1 cellular context compared by ENCODE assay signal in genomic region chr22:22827187-22827948, GRCh38.
TF ChIP-seq lines count a peak whose summit lies in the region.

No MANE protein-coding gene starts in this region.

TF ChIP-seq in K562, 482 proteins besides CTCF, POLR2A, EP300 and RAD21 (continued from another document):
- TF ChIP-seq RBM22 (IDR thresholded peaks at IDR 0.05; ENCODE audit: low read depth, low read length, poor library complexity, severe bottlenecking) (no peak), HIVEP1 (CRISPR knock-in tag; IDR thresholded peaks at IDR 0.05) (no peak), FIP1L1 (IDR thresholded peaks at IDR 0.05; ENCODE audit: low read depth, low read length, poor library complexity, severe bottlenecking) (no peak), ZNF511 (CRISPR knock-in tag; IDR thresholded peaks at IDR 0.05) (no peak), ZBTB34 (CRISPR knock-in tag; IDR thresholded peaks at IDR 0.05) (no peak), MEF2D (tag; conservative IDR thresholded peaks at IDR 0.05; ENCODE audit: low read depth) (no peak), TSHZ1 (CRISPR knock-in tag; IDR thresholded peaks at IDR 0.05) (no peak), SMAD1 (IDR thresholded peaks at IDR 0.05; ENCODE audit: low read depth, low read length, partially characterized antibody) (no peak), NCOR1 (IDR thresholded peaks at IDR 0.05) (no peak), RAD51 (IDR thresholded peaks at IDR 0.05; ENCODE audit: borderline replicate concordance, low read depth) (no peak), RBM15 (IDR thresholded peaks at IDR 0.05; ENCODE audit: insufficient read depth, low read length) (no peak), MTA3 (IDR thresholded peaks at IDR 0.05; ENCODE audit: borderline replicate concordance) (no peak), MYC (IDR thresholded peaks at IDR 0.05; ENCODE audit: low read depth, low read length) (no peak), MYC (CRISPR knock-in tag; IDR thresholded peaks at IDR 0.05; ENCODE audit: borderline replicate concordance, low read depth) (no peak), MCM7 (IDR thresholded peaks at IDR 0.05) (no peak), ZNF311 (CRISPR knock-in tag; IDR thresholded peaks at IDR 0.05) (no peak), ETV5 (CRISPR knock-in tag; IDR thresholded peaks at IDR 0.05; ENCODE audit: low read depth) (no peak), ZNF282 (CRISPR knock-in tag; IDR thresholded peaks at IDR 0.05) (peak; percentile 69; the same call in 1 of the 2 replicates), ZC3H4 (CRISPR knock-in tag; IDR thresholded peaks at IDR 0.05; ENCODE audit: borderline replicate concordance) (0 out of 2 replicates have a peak, but pooled peaks have one; percentile 7), PHF8 (IDR thresholded peaks at IDR 0.05; ENCODE audit: borderline replicate concordance, low read length) (no peak), RUNX1 (IDR thresholded peaks at IDR 0.05; ENCODE audit: low read depth) (no peak), MCM2 (IDR thresholded peaks at IDR 0.05; ENCODE audit: low read depth) (no peak), ZNF695 (CRISPR knock-in tag; IDR thresholded peaks at IDR 0.05) (no peak), FOXP1 (CRISPR knock-in tag; IDR thresholded peaks at IDR 0.05) (0 out of 2 replicates have a peak, but pooled peaks have one; percentile 7), ZFPM2 (CRISPR knock-in tag; IDR thresholded peaks at IDR 0.05) (no peak), MAX (CRISPR knock-in tag; IDR thresholded peaks at IDR 0.05) (no peak), ZNF76 (CRISPR knock-in tag; IDR thresholded peaks at IDR 0.05; ENCODE audit: borderline replicate concordance) (no peak), ZNF197 (CRISPR knock-in tag; IDR thresholded peaks at IDR 0.05; ENCODE audit: low read depth) (no peak)
- TF ChIP-seq, protein P1, sequence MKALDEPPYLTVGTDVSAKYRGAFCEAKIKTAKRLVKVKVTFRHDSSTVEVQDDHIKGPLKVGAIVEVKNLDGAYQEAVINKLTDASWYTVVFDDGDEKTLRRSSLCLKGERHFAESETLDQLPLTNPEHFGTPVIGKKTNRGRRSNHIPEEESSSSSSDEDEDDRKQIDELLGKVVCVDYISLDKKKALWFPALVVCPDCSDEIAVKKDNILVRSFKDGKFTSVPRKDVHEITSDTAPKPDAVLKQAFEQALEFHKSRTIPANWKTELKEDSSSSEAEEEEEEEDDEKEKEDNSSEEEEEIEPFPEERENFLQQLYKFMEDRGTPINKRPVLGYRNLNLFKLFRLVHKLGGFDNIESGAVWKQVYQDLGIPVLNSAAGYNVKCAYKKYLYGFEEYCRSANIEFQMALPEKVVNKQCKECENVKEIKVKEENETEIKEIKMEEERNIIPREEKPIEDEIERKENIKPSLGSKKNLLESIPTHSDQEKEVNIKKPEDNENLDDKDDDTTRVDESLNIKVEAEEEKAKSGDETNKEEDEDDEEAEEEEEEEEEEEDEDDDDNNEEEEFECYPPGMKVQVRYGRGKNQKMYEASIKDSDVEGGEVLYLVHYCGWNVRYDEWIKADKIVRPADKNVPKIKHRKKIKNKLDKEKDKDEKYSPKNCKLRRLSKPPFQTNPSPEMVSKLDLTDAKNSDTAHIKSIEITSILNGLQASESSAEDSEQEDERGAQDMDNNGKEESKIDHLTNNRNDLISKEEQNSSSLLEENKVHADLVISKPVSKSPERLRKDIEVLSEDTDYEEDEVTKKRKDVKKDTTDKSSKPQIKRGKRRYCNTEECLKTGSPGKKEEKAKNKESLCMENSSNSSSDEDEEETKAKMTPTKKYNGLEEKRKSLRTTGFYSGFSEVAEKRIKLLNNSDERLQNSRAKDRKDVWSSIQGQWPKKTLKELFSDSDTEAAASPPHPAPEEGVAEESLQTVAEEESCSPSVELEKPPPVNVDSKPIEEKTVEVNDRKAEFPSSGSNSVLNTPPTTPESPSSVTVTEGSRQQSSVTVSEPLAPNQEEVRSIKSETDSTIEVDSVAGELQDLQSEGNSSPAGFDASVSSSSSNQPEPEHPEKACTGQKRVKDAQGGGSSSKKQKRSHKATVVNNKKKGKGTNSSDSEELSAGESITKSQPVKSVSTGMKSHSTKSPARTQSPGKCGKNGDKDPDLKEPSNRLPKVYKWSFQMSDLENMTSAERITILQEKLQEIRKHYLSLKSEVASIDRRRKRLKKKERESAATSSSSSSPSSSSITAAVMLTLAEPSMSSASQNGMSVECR (CRISPR knock-in tag; IDR thresholded peaks at IDR 0.05): peak; percentile 20; the same call in 1 of the 2 replicates
TF ChIP-seq in K562: peak in this region for 13.
